Comparison of ENCODE assay signal across 30 cellular contexts in genomic region chr4:176139518-176139917, GRCh38. TPM values are rescaled to one million over a fixed set of nuclear protein-coding genes. Genes with fewer than 3 reads are reported as not detected.
"Had no signal": no experiment of that assay in that cellular context is flagged by ENCODE, and none has a peak within 500 bp of the region (broad histone marks: within the 10 kb centered on the region; RNA-seq: fewer than 3 reads in every experiment).

No MANE protein-coding gene starts in this region.

- H2AFZ ChIP-seq: neural progenitor cell, parathyroid adenoma had no signal

- H3K27me3 Mint-ChIP-seq: progenitor cell of endocrine pancreas; stimulated activated naive B cell treated with anti-CD40 and anti-IgM and Interleukin-4, amounts not matched to agents 10 μg/mL and 1 μg/mL and 100 μg/mL, for 72 hours had no signal

- ATAC-seq: naive thymus-derived CD8-positive, alpha-beta T cell; natural killer cell treated with Interleukin-12 subunit alpha and Interleukin-12 subunit beta and Interleukin-15 and Interleukin-18, amount 100 ng/mL, for 72 hours; psoas muscle; right cardiac atrium; right lobe of liver; stimulated activated effector memory CD8-positive, alpha-beta T cell treated with anti-CD3 and anti-CD28 coated beads, Interleukin-12 subunit alpha, Interleukin-12 subunit beta, amount 100 ng/mL, for 72 hours; stimulated activated naive B cell treated with anti-CD40 and anti-IgM and Interleukin-4, amounts not matched to agents 10 μg/mL and 1 μg/mL and 100 μg/mL, for 72 hours had no signal

- H3K9me3 Mint-ChIP-seq: naive thymus-derived CD8-positive, alpha-beta T cell; natural killer cell treated with Interleukin-12 subunit alpha and Interleukin-12 subunit beta and Interleukin-15 and Interleukin-18, amount 100 ng/mL, for 72 hours; nephron progenitor cell; neural progenitor cell; stimulated activated effector memory CD8-positive, alpha-beta T cell treated with anti-CD3 and anti-CD28 coated beads, Interleukin-12 subunit alpha, Interleukin-12 subunit beta, amount 100 ng/mL, for 72 hours; stimulated activated naive B cell treated with anti-CD40 and anti-IgM and Interleukin-4, amounts not matched to agents 10 μg/mL and 1 μg/mL and 100 μg/mL, for 72 hours; stimulated activated naive CD8-positive, alpha-beta T cell treated with anti-CD3 and anti-CD28 coated beads, Interleukin-15, Interleukin-2, amounts not matched to agents 100 ng/mL and 50 ng/mL, for 24 hours had no signal

- DNase-seq: naive thymus-derived CD8-positive, alpha-beta T cell; nephron progenitor cell; occipital lobe; ovary; posterior cingulate gyrus; psoas muscle; right cardiac atrium; right lobe of liver; sigmoid colon; small intestine; stimulated activated CD4-positive, alpha-beta T cell treated with anti-CD3 and anti-CD28 coated beads, Interleukin-15, amount 100 ng/mL, for 24 hours; stimulated activated CD4-positive, alpha-beta T cell treated with anti-CD3 and anti-CD28 coated beads, Interleukin-2, amount 100 ng/mL, for 24 hours; stimulated activated CD4-positive, alpha-beta T cell treated with anti-CD3 and anti-CD28 coated beads, Interleukin-2, amount 100 ng/mL, for 48 hours; stimulated activated CD4-positive, alpha-beta T cell treated with anti-CD3 and anti-CD28 coated beads, Interleukin-4, amount 100 ng/mL, for 24 hours; stimulated activated naive B cell treated with anti-CD40 and anti-IgM and Interleukin-4, amounts not matched to agents 10 μg/mL and 1 μg/mL and 100 μg/mL, for 72 hours; stimulated activated naive CD4-positive, alpha-beta T cell treated with Interleukin-2 at 50 U/mL for 16 hours; stomach; thyroid gland; trophoblast cell; upper lobe of left lung had no signal

- H3K27ac Mint-ChIP-seq: naive thymus-derived CD8-positive, alpha-beta T cell; natural killer cell treated with Interleukin-12 subunit alpha and Interleukin-12 subunit beta and Interleukin-15 and Interleukin-18, amount 100 ng/mL, for 72 hours; nephron progenitor cell; neural progenitor cell; progenitor cell of endocrine pancreas; stimulated activated effector memory CD8-positive, alpha-beta T cell treated with anti-CD3 and anti-CD28 coated beads, Interleukin-12 subunit alpha, Interleukin-12 subunit beta, amount 100 ng/mL, for 72 hours; stimulated activated naive B cell treated with anti-CD40 and anti-IgM and Interleukin-4, amounts not matched to agents 10 μg/mL and 1 μg/mL and 100 μg/mL, for 72 hours; stimulated activated naive CD8-positive, alpha-beta T cell treated with anti-CD3 and anti-CD28 coated beads, Interleukin-15, Interleukin-2, amounts not matched to agents 100 ng/mL and 50 ng/mL, for 24 hours had no signal

- H3K4me2 ChIP-seq: neural progenitor cell had no signal

- H3K9ac ChIP-seq: neural progenitor cell, parathyroid adenoma had no signal

- H3K79me2 ChIP-seq: parathyroid adenoma had no signal

- H3K4me1 ChIP-seq: neural progenitor cell, parathyroid adenoma, psoas muscle, right lobe of liver, sigmoid colon, stomach, thyroid gland, tibial nerve, upper lobe of left lung, vagina had no signal

- H3K9me3 ChIP-seq: ovary, psoas muscle, right lobe of liver, sigmoid colon, stomach, thoracic aorta, thyroid gland, tibial nerve, upper lobe of left lung, vagina had no signal

- H3K27me3 ChIP-seq: neural progenitor cell, ovary, right lobe of liver, sigmoid colon, stomach, thyroid gland, tibial nerve, upper lobe of left lung, vagina had no signal

- H3K27ac ChIP-seq: neural progenitor cell, ovary, parathyroid adenoma, psoas muscle, right lobe of liver, sigmoid colon, stomach, thoracic aorta, thyroid gland, tibial nerve, upper lobe of left lung, vagina had no signal

- H3K36me3 ChIP-seq: neural progenitor cell, ovary, right lobe of liver, sigmoid colon, stomach, thoracic aorta, thyroid gland, tibial nerve, upper lobe of left lung, vagina had no signal

- H3K4me3 Mint-ChIP-seq: naive thymus-derived CD8-positive, alpha-beta T cell; natural killer cell treated with Interleukin-12 subunit alpha and Interleukin-12 subunit beta and Interleukin-15 and Interleukin-18, amount 100 ng/mL, for 72 hours; nephron progenitor cell; neural progenitor cell; stimulated activated effector memory CD8-positive, alpha-beta T cell treated with anti-CD3 and anti-CD28 coated beads, Interleukin-12 subunit alpha, Interleukin-12 subunit beta, amount 100 ng/mL, for 72 hours; stimulated activated naive B cell treated with anti-CD40 and anti-IgM and Interleukin-4, amounts not matched to agents 10 μg/mL and 1 μg/mL and 100 μg/mL, for 72 hours; stimulated activated naive CD8-positive, alpha-beta T cell treated with anti-CD3 and anti-CD28 coated beads, Interleukin-15, Interleukin-2, amounts not matched to agents 100 ng/mL and 50 ng/mL, for 24 hours had no signal

- H3K36me3 Mint-ChIP-seq: naive thymus-derived CD8-positive, alpha-beta T cell; natural killer cell treated with Interleukin-12 subunit alpha and Interleukin-12 subunit beta and Interleukin-15 and Interleukin-18, amount 100 ng/mL, for 72 hours; stimulated activated effector memory CD8-positive, alpha-beta T cell treated with anti-CD3 and anti-CD28 coated beads, Interleukin-12 subunit alpha, Interleukin-12 subunit beta, amount 100 ng/mL, for 72 hours; stimulated activated naive B cell treated with anti-CD40 and anti-IgM and Interleukin-4, amounts not matched to agents 10 μg/mL and 1 μg/mL and 100 μg/mL, for 72 hours had no signal

- H3K4me3 ChIP-seq: neural progenitor cell, ovary, psoas muscle, right lobe of liver, sigmoid colon, stomach, thoracic aorta, thyroid gland, tibial nerve, upper lobe of left lung, vagina had no signal

- H3K4me1 Mint-ChIP-seq: naive thymus-derived CD8-positive, alpha-beta T cell; nephron progenitor cell; neural progenitor cell; stimulated activated effector memory CD8-positive, alpha-beta T cell treated with anti-CD3 and anti-CD28 coated beads, Interleukin-12 subunit alpha, Interleukin-12 subunit beta, amount 100 ng/mL, for 72 hours; stimulated activated naive B cell treated with anti-CD40 and anti-IgM and Interleukin-4, amounts not matched to agents 10 μg/mL and 1 μg/mL and 100 μg/mL, for 72 hours had no signal

RNA-seq across cellular contexts. Expression of gene SPATA4, which starts 55.9 kb away (rescaled TPM):
- total RNA-seq: naive thymus-derived CD8-positive, alpha-beta T cell; natural killer cell treated with Interleukin-12 subunit alpha and Interleukin-12 subunit beta and Interleukin-15 and Interleukin-18, amount 100 ng/mL, for 72 hours; right lobe of liver; stomach; thoracic aorta; ureter; vagina had no signal
- polyA plus RNA-seq: naive thymus-derived CD8-positive, alpha-beta T cell; sigmoid colon; small intestine had no signal
